ENCODE assay signal across 16 cellular contexts in the genomic region with DNA sequence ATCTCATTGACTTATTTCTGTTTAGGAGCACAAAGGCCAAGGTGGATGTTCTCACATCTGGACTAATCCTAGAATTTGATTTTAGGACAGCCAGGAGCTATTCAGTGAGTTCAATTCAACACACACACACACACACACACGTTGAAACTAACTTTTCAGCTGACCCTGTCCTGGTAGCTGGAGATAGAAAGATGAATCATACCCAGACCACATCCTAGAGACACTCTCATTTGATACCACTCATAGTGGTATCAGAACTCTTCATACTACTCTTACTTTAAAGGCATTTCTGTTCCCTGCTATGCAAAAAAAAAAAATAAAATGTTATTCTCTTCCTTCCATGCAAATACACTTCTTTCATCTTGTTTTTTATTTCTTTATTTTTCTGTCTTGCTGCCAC. TPM values are rescaled to one million over a fixed set of nuclear protein-coding genes. Genes with fewer than 3 reads are reported as not detected.
DNase-seq lines count a peak whose midpoint lies in the region; ATAC-seq, FAIRE-seq and TF ChIP-seq lines count a peak whose summit lies in the region.
"Had no signal": no experiment of that assay in that cellular context is flagged by ENCODE, and none has a peak within 500 bp of the region (broad histone marks: within the 10 kb centered on the region; RNA-seq: fewer than 3 reads in every experiment).

No MANE protein-coding gene starts in this region.

- H4K20me1 ChIP-seq in OCI-LY3 (ENCODE audit: insufficient read depth, low read length), result no peaks in the 10 kb centered on the region

- H3K79me2 ChIP-seq in OCI-LY3 (ENCODE audit: low read length), result no peaks in the 10 kb centered on the region

- FAIRE-seq in GM18507 (lab: Jason Lieb, UNC), result peak; percentile 63
- FAIRE-seq: H1, K562 had no signal

- ATAC-seq in HG03039 (IDR thresholded peaks at IDR 0.05; ENCODE audit: unreplicated experiment) (peak; percentile 91), Right ventricle myocardium superior (ENCODE audit: poor library complexity) (no peak)
- ATAC-seq: gastrocnemius medialis, K562 had no signal

- no peak for DNase-seq in GM18507 (ENCODE audit: extremely low spot score, insufficient read length, low read depth)
- peak; percentile 6 for DNase-seq in GM20000 (ENCODE audit: low spot score)
- no peak for DNase-seq in NCI-H1694 treated with DMSO at 0.1 percent for 48 hours (lab: John Stamatoyannopoulos, UW)
- DNase-seq in cerebellum (ENCODE audit: low spot score), result no peak
- no peak for DNase-seq in Right ventricle myocardium superior
- DNase-seq in activated CD4-positive, alpha-beta T cell treated with anti-CD3 and anti-CD28 coated beads, Interleukin-2, amount 50 U/mL, for 1 hour, result no peak
- DNase-seq: activated naive CD4-positive, alpha-beta T cell treated with anti-CD3 and anti-CD28 coated beads for 36 hours; cortex of kidney; gastrocnemius medialis; GDM1; kidney glomerular epithelial cell; SJCRH30 had no signal

- intact Hi-C loops in Right ventricle myocardium superior (cut with DNase I), result no loop called here

- H3K9ac ChIP-seq in OCI-LY3 (ENCODE audit: low read length), result no peak overlapping the region

- no peak for TF ChIP-seq CTCF in GM20000 (IDR thresholded peaks at IDR 0.05; ENCODE audit: extremely low read depth, missing control alignments)
- TF ChIP-seq CTCF in OCI-LY3 (IDR thresholded peaks at IDR 0.05; ENCODE audit: low read depth, low read length), result no peak

- no peaks in the 10 kb centered on the region for H3K27me3 ChIP-seq in OCI-LY3 (ENCODE audit: low read depth, low read length)
- H3K27me3 ChIP-seq: gastrocnemius medialis, SJCRH30 had no signal

- peaks cover 13% of the 10 kb centered on the region for H3K4me1 ChIP-seq in OCI-LY3 (ENCODE audit: low read length)
- H3K4me1 ChIP-seq: gastrocnemius medialis, SJCRH30 had no signal

- H3K4me3 ChIP-seq in OCI-LY3 (ENCODE audit: low read length), result no peak overlapping the region
- H3K4me3 ChIP-seq: gastrocnemius medialis, K562, SJCRH30 had no signal

- peak overlapping the region; percentile 22 for H3K4me2 ChIP-seq in OCI-LY3 (ENCODE audit: low read length)

- H3K27ac ChIP-seq in OCI-LY3 (ENCODE audit: low read length), result no peak overlapping the region
- H3K27ac ChIP-seq: gastrocnemius medialis, SJCRH30 had no signal

- H3K36me3 ChIP-seq in OCI-LY3 (replicated peaks; ENCODE audit: low read depth, low read length), result no peaks in the 10 kb centered on the region
- H3K36me3 ChIP-seq: gastrocnemius medialis, SJCRH30 had no signal

- H2AFZ ChIP-seq in OCI-LY3 (ENCODE audit: low read depth, low read length), result no peak overlapping the region

- no peaks in the 10 kb centered on the region for H3K9me3 ChIP-seq in OCI-LY3 (ENCODE audit: insufficient read depth, low read length)
- H3K9me3 ChIP-seq: gastrocnemius medialis, SJCRH30 had no signal

RNA-seq across cellular contexts. Expression of gene KLF8, which starts 36.7 kb away (rescaled TPM):
- total RNA-seq in cerebellum (18.4 TPM), Right ventricle myocardium superior (3.2 TPM)
- total RNA-seq: SJCRH30 had no signal
